8 cellular contexts compared by ENCODE assay signal in genomic region chr6:105601541-105602174, GRCh38.
A peak's percentile ranks its signal among the peaks of the same experiment; 100 is the strongest.
DNase-seq lines count a peak whose midpoint lies in the region; ATAC-seq and TF ChIP-seq lines count a peak whose summit lies in the region.

No MANE protein-coding gene starts in this region.

- no TSS peak for BruUV-seq in A673 (replicated peaks; lab: Mats Ljungman, UMichigan)

- peaks cover 1 to 8% (median 5%) of the 10 kb centered on the region in 3 donors for H3K9me3 Mint-ChIP-seq in IgD-negative memory B cell

- peaks cover 4% of the 10 kb centered on the region for H3K36me3 Mint-ChIP-seq in IgD-negative memory B cell

- H3K4me3 Mint-ChIP-seq in IgD-negative memory B cell: peak overlapping the region in 3 of 4 donors; percentile 62 to 79 (median 65)

- no peak overlapping the region for H3K27ac Mint-ChIP-seq in IgD-negative memory B cell

- DNase-seq in GM04503 (ENCODE audit: low read depth) (peak; percentile 99), right atrium auricular region (ENCODE audit: low spot score) (peak; percentile 92), A673 (ENCODE audit: low spot score) (no peak), HUDEP-2 (lab: John Stamatoyannopoulos, UW; ENCODE audit: unreplicated experiment in 76 of 76) (no peak)
- peak; percentile 48 for DNase-seq in activated T-helper 9 cell treated with anti-CD3 and anti-CD28 coated beads, Interleukin-2, amount 50 U/mL, for 16 hours (ENCODE audit: low read depth)
- peak; percentile 33 to 34 for DNase-seq in stimulated activated CD4-positive, alpha-beta T cell treated with anti-CD3 and anti-CD28 coated beads, Interleukin-15, amount 100 ng/mL, for 48 hours (ENCODE audit: low read depth in 2 of 2)

- H3K27me3 ChIP-seq in right atrium auricular region (no peaks in the 10 kb centered on the region), A673 (replicated peaks; ENCODE audit: insufficient read depth, low read depth, low read length, poor library complexity) (no peaks in the 10 kb centered on the region)

- no peaks in the 10 kb centered on the region for H3K27me3 Mint-ChIP-seq in IgD-negative memory B cell

- no peaks in the 10 kb centered on the region for H3K9me3 ChIP-seq in right atrium auricular region
- H3K9me3 ChIP-seq in A673 (ENCODE audit: low read depth, low read length, poor library complexity, severe bottlenecking): no peaks in the 10 kb centered on the region

- intact Hi-C loops in A673 (cut with micrococcal nuclease; ENCODE audit: unreplicated experiment): no loop called here

- peaks cover 0 to 8% (median 7%) of the 10 kb centered on the region in 3 donors for H3K4me1 Mint-ChIP-seq in IgD-negative memory B cell

- CTCF ChIA-PET in A673 (lab: Charles Lee): no interaction called here

- H3K36me3 ChIP-seq in right atrium auricular region: no peaks in the 10 kb centered on the region
- H3K36me3 ChIP-seq in A673 (ENCODE audit: insufficient read depth, low read length, poor library complexity, severe bottlenecking): no peaks in the 10 kb centered on the region

- TF ChIP-seq CTCF in right atrium auricular region (IDR thresholded peaks at IDR 0.05) (no peak), A673 (conservative IDR thresholded peaks at IDR 0.05; ENCODE audit: low read depth, low read length) (no peak)

- POLR2A ChIA-PET in A673 (lab: Charles Lee; ENCODE audit: low non-redundant PET): no interaction called here

- H3K4me1 ChIP-seq in right atrium auricular region: peaks cover 0 to 33% of the 10 kb centered on the region in 2 donors
- peaks cover 4% of the 10 kb centered on the region for H3K4me1 ChIP-seq in A673 (ENCODE audit: insufficient read depth, low read length, poor library complexity, severe bottlenecking)

- ATAC-seq in GM21528 (IDR thresholded peaks at IDR 0.05; ENCODE audit: low FRiP score, unreplicated experiment): peak; percentile 90

- H3K4me3 ChIP-seq in right atrium auricular region: peak overlapping the region in 1 of 2 donors; percentile 8
- no peak overlapping the region for H3K4me3 ChIP-seq in A673 (ENCODE audit: low read depth, low read length, poor library complexity, severe bottlenecking)

- H3K27ac ChIP-seq in right atrium auricular region (peak overlapping the region; percentile 70 to 90), A673 (ENCODE audit: low read depth, low read length, poor library complexity, severe bottlenecking) (no peak overlapping the region)

Comparison
In these comparisons a context has a peak if more than half of its experiments do, and no peak if none do; other contexts are left out.
1. DNase-seq: peak in GM04503 (single experiment), activated T-helper 9 cell treated with anti-CD3 and anti-CD28 coated beads, Interleukin-2, amount 50 U/mL, for 16 hours (single experiment), right atrium auricular region (single experiment) and stimulated activated CD4-positive, alpha-beta T cell treated with anti-CD3 and anti-CD28 coated beads, Interleukin-15, amount 100 ng/mL, for 48 hours (2 of 2); none in A673 (single experiment) and HUDEP-2 (0 of 76).